1 cellular context compared by ENCODE assay signal in the genomic region with DNA sequence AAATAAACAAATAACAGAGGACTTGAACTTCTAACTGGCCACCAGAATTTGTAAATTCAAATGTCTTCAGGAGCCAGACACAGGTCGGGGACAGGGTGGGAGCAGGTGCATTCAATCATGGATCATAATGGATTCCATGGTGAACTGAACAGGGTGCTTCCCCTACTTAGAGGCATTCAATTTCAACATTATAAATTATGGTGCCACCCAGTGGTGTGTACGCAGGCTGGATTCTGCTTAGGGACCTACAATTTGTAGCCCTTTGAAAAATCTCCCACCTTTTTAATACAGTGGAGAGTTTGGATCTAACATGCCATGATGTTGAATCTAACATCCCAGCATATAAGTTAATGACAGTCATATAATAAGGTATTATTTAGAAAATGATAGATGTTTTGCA.
TF ChIP-seq lines count a peak whose summit lies in the region.

No MANE protein-coding gene starts in this region.

TF ChIP-seq in WTC11, 78 proteins besides CTCF, POLR2A, EP300 and RAD21 (continued from another document):
- TF ChIP-seq, protein P1, sequence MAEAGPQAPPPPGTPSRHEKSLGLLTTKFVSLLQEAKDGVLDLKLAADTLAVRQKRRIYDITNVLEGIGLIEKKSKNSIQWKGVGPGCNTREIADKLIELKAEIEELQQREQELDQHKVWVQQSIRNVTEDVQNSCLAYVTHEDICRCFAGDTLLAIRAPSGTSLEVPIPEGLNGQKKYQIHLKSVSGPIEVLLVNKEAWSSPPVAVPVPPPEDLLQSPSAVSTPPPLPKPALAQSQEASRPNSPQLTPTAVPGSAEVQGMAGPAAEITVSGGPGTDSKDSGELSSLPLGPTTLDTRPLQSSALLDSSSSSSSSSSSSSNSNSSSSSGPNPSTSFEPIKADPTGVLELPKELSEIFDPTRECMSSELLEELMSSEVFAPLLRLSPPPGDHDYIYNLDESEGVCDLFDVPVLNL (CRISPR knock-in tag; IDR thresholded peaks at IDR 0.05; ENCODE audit: borderline replicate concordance, low read depth), result no peak
- TF ChIP-seq, protein P2, sequence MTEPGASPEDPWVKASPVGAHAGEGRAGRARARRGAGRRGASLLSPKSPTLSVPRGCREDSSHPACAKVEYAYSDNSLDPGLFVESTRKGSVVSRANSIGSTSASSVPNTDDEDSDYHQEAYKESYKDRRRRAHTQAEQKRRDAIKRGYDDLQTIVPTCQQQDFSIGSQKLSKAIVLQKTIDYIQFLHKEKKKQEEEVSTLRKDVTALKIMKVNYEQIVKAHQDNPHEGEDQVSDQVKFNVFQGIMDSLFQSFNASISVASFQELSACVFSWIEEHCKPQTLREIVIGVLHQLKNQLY (CRISPR knock-in tag; IDR thresholded peaks at IDR 0.05), result no peak
- TF ChIP-seq GABPB1 (CRISPR knock-in tag; IDR thresholded peaks at IDR 0.05) (no peak), ZNF138 (CRISPR knock-in tag; conservative IDR thresholded peaks at IDR 0.05) (no peak), MXD4 (CRISPR knock-in tag; IDR thresholded peaks at IDR 0.05; ENCODE audit: borderline replicate concordance) (no peak), NFYB (CRISPR knock-in tag; conservative IDR thresholded peaks at IDR 0.05; ENCODE audit: low read depth) (no peak), JUN (CRISPR knock-in tag; IDR thresholded peaks at IDR 0.05) (no peak), ZNF317 (CRISPR knock-in tag; IDR thresholded peaks at IDR 0.05; ENCODE audit: borderline replicate concordance, low read depth) (no peak), FOXK1 (CRISPR knock-in tag; IDR thresholded peaks at IDR 0.05) (no peak), CBFB (CRISPR knock-in tag; IDR thresholded peaks at IDR 0.05; ENCODE audit: low read depth) (no peak)
- TF ChIP-seq, protein P3, sequence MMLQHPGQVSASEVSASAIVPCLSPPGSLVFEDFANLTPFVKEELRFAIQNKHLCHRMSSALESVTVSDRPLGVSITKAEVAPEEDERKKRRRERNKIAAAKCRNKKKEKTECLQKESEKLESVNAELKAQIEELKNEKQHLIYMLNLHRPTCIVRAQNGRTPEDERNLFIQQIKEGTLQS (CRISPR knock-in tag; conservative IDR thresholded peaks at IDR 0.05), result no peak
- TF ChIP-seq, protein P4, sequence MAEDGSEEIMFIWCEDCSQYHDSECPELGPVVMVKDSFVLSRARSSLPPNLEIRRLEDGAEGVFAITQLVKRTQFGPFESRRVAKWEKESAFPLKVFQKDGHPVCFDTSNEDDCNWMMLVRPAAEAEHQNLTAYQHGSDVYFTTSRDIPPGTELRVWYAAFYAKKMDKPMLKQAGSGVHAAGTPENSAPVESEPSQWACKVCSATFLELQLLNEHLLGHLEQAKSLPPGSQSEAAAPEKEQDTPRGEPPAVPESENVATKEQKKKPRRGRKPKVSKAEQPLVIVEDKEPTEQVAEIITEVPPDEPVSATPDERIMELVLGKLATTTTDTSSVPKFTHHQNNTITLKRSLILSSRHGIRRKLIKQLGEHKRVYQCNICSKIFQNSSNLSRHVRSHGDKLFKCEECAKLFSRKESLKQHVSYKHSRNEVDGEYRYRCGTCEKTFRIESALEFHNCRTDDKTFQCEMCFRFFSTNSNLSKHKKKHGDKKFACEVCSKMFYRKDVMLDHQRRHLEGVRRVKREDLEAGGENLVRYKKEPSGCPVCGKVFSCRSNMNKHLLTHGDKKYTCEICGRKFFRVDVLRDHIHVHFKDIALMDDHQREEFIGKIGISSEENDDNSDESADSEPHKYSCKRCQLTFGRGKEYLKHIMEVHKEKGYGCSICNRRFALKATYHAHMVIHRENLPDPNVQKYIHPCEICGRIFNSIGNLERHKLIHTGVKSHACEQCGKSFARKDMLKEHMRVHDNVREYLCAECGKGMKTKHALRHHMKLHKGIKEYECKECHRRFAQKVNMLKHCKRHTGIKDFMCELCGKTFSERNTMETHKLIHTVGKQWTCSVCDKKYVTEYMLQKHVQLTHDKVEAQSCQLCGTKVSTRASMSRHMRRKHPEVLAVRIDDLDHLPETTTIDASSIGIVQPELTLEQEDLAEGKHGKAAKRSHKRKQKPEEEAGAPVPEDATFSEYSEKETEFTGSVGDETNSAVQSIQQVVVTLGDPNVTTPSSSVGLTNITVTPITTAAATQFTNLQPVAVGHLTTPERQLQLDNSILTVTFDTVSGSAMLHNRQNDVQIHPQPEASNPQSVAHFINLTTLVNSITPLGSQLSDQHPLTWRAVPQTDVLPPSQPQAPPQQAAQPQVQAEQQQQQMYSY (CRISPR knock-in tag; IDR thresholded peaks at IDR 0.05), result no peak
- TF ChIP-seq, protein P5, sequence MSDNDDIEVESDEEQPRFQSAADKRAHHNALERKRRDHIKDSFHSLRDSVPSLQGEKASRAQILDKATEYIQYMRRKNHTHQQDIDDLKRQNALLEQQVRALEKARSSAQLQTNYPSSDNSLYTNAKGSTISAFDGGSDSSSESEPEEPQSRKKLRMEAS (CRISPR knock-in tag; IDR thresholded peaks at IDR 0.05), result no peak
- TF ChIP-seq, protein P6, sequence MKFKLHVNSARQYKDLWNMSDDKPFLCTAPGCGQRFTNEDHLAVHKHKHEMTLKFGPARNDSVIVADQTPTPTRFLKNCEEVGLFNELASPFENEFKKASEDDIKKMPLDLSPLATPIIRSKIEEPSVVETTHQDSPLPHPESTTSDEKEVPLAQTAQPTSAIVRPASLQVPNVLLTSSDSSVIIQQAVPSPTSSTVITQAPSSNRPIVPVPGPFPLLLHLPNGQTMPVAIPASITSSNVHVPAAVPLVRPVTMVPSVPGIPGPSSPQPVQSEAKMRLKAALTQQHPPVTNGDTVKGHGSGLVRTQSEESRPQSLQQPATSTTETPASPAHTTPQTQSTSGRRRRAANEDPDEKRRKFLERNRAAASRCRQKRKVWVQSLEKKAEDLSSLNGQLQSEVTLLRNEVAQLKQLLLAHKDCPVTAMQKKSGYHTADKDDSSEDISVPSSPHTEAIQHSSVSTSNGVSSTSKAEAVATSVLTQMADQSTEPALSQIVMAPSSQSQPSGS (CRISPR knock-in tag; IDR thresholded peaks at IDR 0.05; ENCODE audit: borderline replicate concordance, low read depth), result no peak
